Comparison of ENCODE assay signal across 20 cellular contexts in genomic region chr11:106305458-106305857, GRCh38.
DNase-seq lines count a peak whose midpoint lies in the region; ATAC-seq and TF ChIP-seq lines count a peak whose summit lies in the region.
"Had no signal": no experiment of that assay in that cellular context is flagged by ENCODE, and none has a peak within 500 bp of the region (broad histone marks: within the 10 kb centered on the region; RNA-seq: fewer than 3 reads in every experiment).

No MANE protein-coding gene starts in this region.

- H3K27me3 ChIP-seq in body of pancreas (no peaks in the 10 kb centered on the region), left lung (no peaks in the 10 kb centered on the region), upper lobe of left lung (no peaks in the 10 kb centered on the region)

- H3K36me3 ChIP-seq in body of pancreas (replicated peaks in 1 of 2; ENCODE audit: insufficient read depth in 1 of 2, low read depth in 2 of 2) (no peaks in the 10 kb centered on the region), left lung (no peaks in the 10 kb centered on the region), upper lobe of left lung (no peaks in the 10 kb centered on the region)
- H3K36me3 ChIP-seq: HAP-1 had no signal

- H3K27ac ChIP-seq in body of pancreas (no peak overlapping the region), left lung (no peak overlapping the region), upper lobe of left lung (no peak overlapping the region)
- H3K27ac ChIP-seq: A549 had no signal

- TF ChIP-seq POLR2A in body of pancreas (IDR thresholded peaks at IDR 0.05) = no peak
- no peak for TF ChIP-seq POLR2A in upper lobe of left lung (IDR thresholded peaks at IDR 0.05)

- H3K4me3 ChIP-seq in body of pancreas (no peak overlapping the region), left lung (no peak overlapping the region), upper lobe of left lung (no peak overlapping the region)
- H3K4me3 ChIP-seq: A549, GM23338, HAP-1 had no signal

- no peak for TF ChIP-seq CTCF in body of pancreas (IDR thresholded peaks at IDR 0.05)
- no peak for TF ChIP-seq CTCF in left lung (IDR thresholded peaks at IDR 0.05)
- TF ChIP-seq CTCF in upper lobe of left lung (IDR thresholded peaks at IDR 0.05) = no peak

- 36 to 42% methylated on average over 1 of the region's 1 CpG for WGBS in body of pancreas, 2 donors
- WGBS in upper lobe of left lung, 2 donors = 55 to 57% methylated on average over 1 of the region's 1 CpG

- ATAC-seq in body of pancreas = peak; percentile 35
- ATAC-seq in left lung = peak; percentile 95
- peak; percentile 34 to 61 for ATAC-seq in upper lobe of left lung (ENCODE audit: low FRiP score in 2 of 2)
- no peak for ATAC-seq in HG03108 (IDR thresholded peaks at IDR 0.05; ENCODE audit: unreplicated experiment)
- no peak for ATAC-seq in GM21576 (IDR thresholded peaks at IDR 0.05; ENCODE audit: unreplicated experiment)
- ATAC-seq: A549, GM23338, Right ventricle myocardium inferior had no signal

- H3K4me1 ChIP-seq in body of pancreas = peaks cover 13% of the 10 kb centered on the region
- H3K4me1 ChIP-seq in left lung = no peaks in the 10 kb centered on the region
- H3K4me1 ChIP-seq in upper lobe of left lung = no peaks in the 10 kb centered on the region
- H3K4me1 ChIP-seq: A549, HAP-1 had no signal

- intact Hi-C loops in body of pancreas (cut with DNase I) = no loop called here
- intact Hi-C loops in left lung (cut with DNase I) = no loop called here

- no peak for TF ChIP-seq EP300 in upper lobe of left lung (IDR thresholded peaks at IDR 0.05)

- DNase-seq in ELF-1 (ENCODE audit: low read depth, low spot score) = peak; percentile 44
- no peak for DNase-seq in body of pancreas
- no peak for DNase-seq in left lung
- DNase-seq in upper lobe of left lung = peak in 1 of 2 donors; percentile 46
- DNase-seq in stimulated activated CD4-positive, alpha-beta T cell treated with anti-CD3 and anti-CD28 coated beads, Interleukin-4, amount 100 ng/mL, for 4 hours = no peak
- DNase-seq: EL, KG1, NCI-H1092, NCI-H146, NCI-H2029, NCI-H2171, NCI-H345, NCI-H524, NCI-H774 had no signal

- no peaks in the 10 kb centered on the region for H3K9me3 ChIP-seq in body of pancreas
- peaks cover 0 to 23% of the 10 kb centered on the region in 2 donors for H3K9me3 ChIP-seq in left lung
- H3K9me3 ChIP-seq in upper lobe of left lung = peaks cover 0 to 5% (median 0%) of the 10 kb centered on the region in 4 donors
- H3K9me3 ChIP-seq: A549, HAP-1 had no signal

Comparison
In these comparisons a context has a peak if more than half of its experiments do, and no peak if none do; other contexts are left out.
1. ATAC-seq: peak in body of pancreas (single experiment), left lung (single experiment) and upper lobe of left lung (2 of 2); none in HG03108 (single experiment) and GM21576 (single experiment).